13 cellular contexts compared by ENCODE assay signal in the genomic region with DNA sequence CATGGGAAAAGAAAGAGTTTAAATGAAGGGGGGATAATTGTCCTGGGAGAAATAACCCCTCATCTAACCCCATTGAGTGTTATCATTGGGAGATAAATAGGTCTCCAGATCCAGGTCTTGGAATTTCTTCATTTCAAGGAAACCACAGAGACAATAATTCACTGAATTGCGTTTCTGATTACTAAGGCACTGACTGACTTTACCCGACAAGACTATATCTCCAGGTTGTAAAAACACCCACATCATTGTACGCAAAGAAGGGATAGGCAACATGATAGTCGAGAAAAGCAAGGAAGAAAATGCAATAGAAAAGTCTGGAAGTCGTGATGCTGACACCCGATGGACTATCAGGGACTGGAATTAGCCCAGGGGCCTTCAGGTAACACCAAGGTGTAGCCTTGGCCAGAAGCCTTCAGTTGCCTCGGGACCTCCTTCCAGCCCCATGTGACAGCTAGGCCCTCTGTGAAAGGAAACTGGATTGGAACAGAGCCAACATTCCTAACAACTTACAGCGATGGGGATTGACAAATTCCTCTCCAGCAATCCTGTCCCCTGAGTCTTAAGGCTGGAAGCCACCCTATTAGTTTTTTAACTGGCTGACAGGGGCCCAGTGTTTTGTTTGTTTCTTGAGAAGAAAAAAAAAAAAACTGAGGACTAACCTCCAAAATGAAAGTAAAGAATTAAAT. TPM values are rescaled to one million over a fixed set of nuclear protein-coding genes. Genes with fewer than 3 reads are reported as not detected.
A peak's percentile ranks its signal among the peaks of the same experiment; 100 is the strongest.
DNase-seq lines count a peak whose midpoint lies in the region; ATAC-seq, FAIRE-seq and TF ChIP-seq lines count a peak whose summit lies in the region.
"Had no signal": no experiment of that assay in that cellular context is flagged by ENCODE, and none has a peak within 500 bp of the region (broad histone marks: within the 10 kb centered on the region; RNA-seq: fewer than 3 reads in every experiment).

No MANE protein-coding gene starts in this region.

- 57 to 74% methylated on average over 8 of the region's 8 CpGs for WGBS in pancreas, 2 donors

- DNase-seq in GM04503 (ENCODE audit: low read depth): peak; percentile 20
- peak; percentile 52 for DNase-seq in RKO (ENCODE audit: low spot score)
- DNase-seq in fibroblast of mammary gland (ENCODE audit: low read depth): peak; percentile 65
- DNase-seq in pancreas: no peak
- DNase-seq in stimulated activated naive B cell treated with anti-CD40 and anti-IgM and Interleukin-4, amounts not matched to agents 10 μg/mL and 1 μg/mL and 100 μg/mL, for 72 hours: no peak
- DNase-seq in KBM-7: no peak
- DNase-seq: activated CD4-positive, alpha-beta T cell treated with anti-CD3 and anti-CD28 coated beads for 36 hours; activated naive CD4-positive, alpha-beta T cell; NCI-H1930; SHP77 had no signal

- H3K4me3 ChIP-seq in fibroblast of mammary gland (ENCODE audit: control insufficient read depth, low read depth, low read length): no peak overlapping the region
- no peak overlapping the region for H3K4me3 ChIP-seq in pancreas

- no peaks in the 10 kb centered on the region for H3K4me1 ChIP-seq in pancreas

- no peak overlapping the region for H3K27ac ChIP-seq in pancreas

- H3K4me3 Mint-ChIP-seq in stimulated activated naive B cell treated with anti-CD40 and anti-IgM and Interleukin-4, amounts not matched to agents 10 μg/mL and 1 μg/mL and 100 μg/mL, for 72 hours: no peak overlapping the region
- H3K4me3 Mint-ChIP-seq: activated CD4-positive, alpha-beta T cell treated with anti-CD3 and anti-CD28 coated beads for 36 hours; mesothelial cell of epicardium had no signal

- peaks cover 0 to 11% (median 0%) of the 10 kb centered on the region in 4 donors for H3K27me3 ChIP-seq in pancreas

- H3K27me3 Mint-ChIP-seq in stimulated activated naive B cell treated with anti-CD40 and anti-IgM and Interleukin-4, amounts not matched to agents 10 μg/mL and 1 μg/mL and 100 μg/mL, for 72 hours: no peaks in the 10 kb centered on the region

- H3K9me3 ChIP-seq in pancreas: no peaks in the 10 kb centered on the region

- ATAC-seq in pancreas (no peak), GM18498 (IDR thresholded peaks at IDR 0.05; ENCODE audit: unreplicated experiment) (no peak), GM18520 (IDR thresholded peaks at IDR 0.05; ENCODE audit: unreplicated experiment) (no peak)
- ATAC-seq in stimulated activated naive B cell treated with anti-CD40 and anti-IgM and Interleukin-4, amounts not matched to agents 10 μg/mL and 1 μg/mL and 100 μg/mL, for 72 hours (replicated peaks): no peak
- ATAC-seq: activated CD4-positive, alpha-beta T cell treated with anti-CD3 and anti-CD28 coated beads for 36 hours had no signal

- no peaks in the 10 kb centered on the region for H3K36me3 Mint-ChIP-seq in stimulated activated naive B cell treated with anti-CD40 and anti-IgM and Interleukin-4, amounts not matched to agents 10 μg/mL and 1 μg/mL and 100 μg/mL, for 72 hours
- H3K36me3 Mint-ChIP-seq: mesothelial cell of epicardium had no signal

- no peaks in the 10 kb centered on the region for H3K9me3 Mint-ChIP-seq in stimulated activated naive B cell treated with anti-CD40 and anti-IgM and Interleukin-4, amounts not matched to agents 10 μg/mL and 1 μg/mL and 100 μg/mL, for 72 hours

- intact Hi-C loops in pancreas (cut with DNase I): no loop called here

- FAIRE-seq in pancreas (lab: Jason Lieb, UNC): peak; percentile 26

- TF ChIP-seq CTCF in fibroblast of mammary gland (conservative IDR thresholded peaks at IDR 0.05; ENCODE audit: control insufficient read depth, insufficient read depth, low read depth, low read length): no peak
- TF ChIP-seq CTCF in pancreas (IDR thresholded peaks at IDR 0.05): no peak

- H3K4me1 Mint-ChIP-seq in stimulated activated naive B cell treated with anti-CD40 and anti-IgM and Interleukin-4, amounts not matched to agents 10 μg/mL and 1 μg/mL and 100 μg/mL, for 72 hours: no peaks in the 10 kb centered on the region

- H3K27ac Mint-ChIP-seq in stimulated activated naive B cell treated with anti-CD40 and anti-IgM and Interleukin-4, amounts not matched to agents 10 μg/mL and 1 μg/mL and 100 μg/mL, for 72 hours: no peak overlapping the region
- H3K27ac Mint-ChIP-seq: activated CD4-positive, alpha-beta T cell treated with anti-CD3 and anti-CD28 coated beads for 36 hours; mesothelial cell of epicardium had no signal

- H3K36me3 ChIP-seq in pancreas: no peaks in the 10 kb centered on the region

- in situ Hi-C loops in KBM-7 (cut with MboI; ENCODE audit: low pct_unique_long_range_greater_than_20kb, low sequenced_read_pairs): no loop called here

RNA-seq across cellular contexts. Expression of gene RAB9B, which starts 46.6 kb away (rescaled TPM):
- 1 to 10 TPM in 1 of 6 donors, under 1 TPM in 5; 0.38 to 1.1 (median 0.80) TPM for total RNA-seq in pancreas
- polyA plus RNA-seq in pancreas: 1 to 10 TPM in 1 of 2 donors, under 1 TPM in 1; 0.49 to 2.3 TPM

Comparison
In these comparisons a context has a peak if more than half of its experiments do, and no peak if none do; other contexts are left out.
1. DNase-seq: peak in GM04503 (single experiment), RKO (single experiment) and fibroblast of mammary gland (single experiment); none in pancreas (0 of 6), stimulated activated naive B cell treated with anti-CD40 and anti-IgM and Interleukin-4, amounts not matched to agents 10 μg/mL and 1 μg/mL and 100 μg/mL, for 72 hours (single experiment) and KBM-7 (single experiment).